Comparison of ENCODE assay signal across 15 cellular contexts in the genomic region with DNA sequence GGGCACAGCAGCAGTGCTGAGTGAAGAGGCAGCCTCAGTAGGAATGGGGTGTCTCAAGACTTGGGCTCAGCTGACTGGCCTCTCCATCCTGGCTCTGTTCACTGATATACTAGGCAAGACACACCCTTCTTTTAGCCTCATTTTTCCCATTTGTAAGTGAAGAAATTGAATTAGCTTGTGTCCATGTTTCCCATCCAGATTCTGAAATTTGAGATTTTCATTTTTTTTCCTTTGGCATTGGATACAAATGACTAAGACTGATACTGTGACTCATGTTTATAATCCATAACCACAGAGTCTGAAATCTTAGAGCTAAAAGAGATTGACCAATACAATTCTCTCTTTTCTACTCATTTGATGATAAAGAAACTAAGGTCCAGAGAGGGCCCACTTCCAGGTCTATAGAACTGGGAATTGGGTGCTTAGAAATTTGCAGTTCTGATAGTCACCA.
DNase-seq lines count a peak whose midpoint lies in the region; ATAC-seq and TF ChIP-seq lines count a peak whose summit lies in the region.
"Had no signal": no experiment of that assay in that cellular context is flagged by ENCODE, and none has a peak within 500 bp of the region (broad histone marks: within the 10 kb centered on the region; RNA-seq: fewer than 3 reads in every experiment).

No MANE protein-coding gene starts in this region.

- no peak overlapping the region for H3K27ac ChIP-seq in lung (ENCODE audit: low read depth in 1 of 2, low read length in 1 of 2)
- H3K27ac ChIP-seq in thyroid gland: no peak overlapping the region
- H3K27ac ChIP-seq: BLaER1 treated with 17β-estradiol and CSF1 and Interleukin-3, amounts not matched to agents 10 nM and 100 nM; esophagus squamous epithelium; uterus had no signal

- H3K4me1 ChIP-seq in lung (ENCODE audit: control insufficient read depth in 2 of 2, insufficient read depth in 2 of 2, low read length in 2 of 2): peaks cover 0 to 2% of the 10 kb centered on the region in 2 donors
- no peaks in the 10 kb centered on the region for H3K4me1 ChIP-seq in thyroid gland
- H3K4me1 ChIP-seq: uterus had no signal

- H3K27me3 ChIP-seq in lung (ENCODE audit: control insufficient read depth, insufficient read depth): no peaks in the 10 kb centered on the region
- H3K27me3 ChIP-seq in thyroid gland: no peaks in the 10 kb centered on the region
- H3K27me3 ChIP-seq: BLaER1 treated with 17β-estradiol and CSF1 and Interleukin-3, amounts not matched to agents 10 nM and 100 nM; esophagus squamous epithelium; uterus had no signal

- ATAC-seq in lung (ENCODE audit: insufficient read depth, low FRiP score) (peak; percentile 41), HG02798 (IDR thresholded peaks at IDR 0.05; ENCODE audit: poor library complexity, unreplicated experiment) (no peak), HG02852 (IDR thresholded peaks at IDR 0.05; ENCODE audit: unreplicated experiment) (no peak)
- ATAC-seq: activated T-cell treated with anti-CD3 and anti-CD28 coated beads, Interleukin-2, amount 50 U/mL, for 72 hours; left colon had no signal

- TF ChIP-seq POLR2A in thyroid gland (IDR thresholded peaks at IDR 0.05): no peak

- DNase-seq in AG08395 (ENCODE audit: low spot score) (peak; percentile 84), HS-5 (ENCODE audit: low read depth) (peak; percentile 48), cardiac fibroblast (ENCODE audit: low read depth in 2 of 2) (peak; percentile 53 to 56), lung (ENCODE audit: low spot score) (no peak), cerebellar cortex (ENCODE audit: low spot score) (no peak), thyroid gland (no peak)
- DNase-seq: activated T-cell treated with anti-CD3 and anti-CD28 coated beads, Interleukin-2, amount 50 U/mL, for 72 hours; esophagus squamous epithelium; left colon; NCI-H526; SHP77 treated with DMSO at 0.1 percent for 48 hours; uterus had no signal

- intact Hi-C loops in thyroid gland (cut with DNase I): no loop called here

- H3K4me3 ChIP-seq in cardiac fibroblast (replicated peaks in 1 of 2; ENCODE audit: low read depth in 2 of 2, low read length in 2 of 2) (no peak overlapping the region), lung (no peak overlapping the region), thyroid gland (replicated peaks in 1 of 3) (no peak overlapping the region)
- H3K4me3 ChIP-seq: BLaER1 treated with 17β-estradiol and CSF1 and Interleukin-3, amounts not matched to agents 10 nM and 100 nM; esophagus squamous epithelium; uterus had no signal

- H3K36me3 ChIP-seq in lung (ENCODE audit: control insufficient read depth in 2 of 2, insufficient read depth in 2 of 2, low read length in 2 of 2): peaks cover 0 to 2% of the 10 kb centered on the region in 2 donors
- H3K36me3 ChIP-seq in thyroid gland: no peaks in the 10 kb centered on the region
- H3K36me3 ChIP-seq: uterus had no signal

- no peak for TF ChIP-seq CTCF in cardiac fibroblast (IDR thresholded peaks at IDR 0.05; ENCODE audit: low read depth, low read length)
- TF ChIP-seq CTCF in lung (IDR thresholded peaks at IDR 0.05; ENCODE audit: control extremely low read depth, extremely low read depth): no peak
- no peak for TF ChIP-seq CTCF in thyroid gland (IDR thresholded peaks at IDR 0.05)

- H3K9me3 ChIP-seq in lung (ENCODE audit: control insufficient read depth in 2 of 2, insufficient read depth in 1 of 2, low read length in 1 of 2): no peaks in the 10 kb centered on the region
- no peaks in the 10 kb centered on the region for H3K9me3 ChIP-seq in thyroid gland
- H3K9me3 ChIP-seq: BLaER1 treated with 17β-estradiol and CSF1 and Interleukin-3, amounts not matched to agents 10 nM and 100 nM; esophagus squamous epithelium; uterus had no signal

Comparison
In these comparisons a context has a peak if more than half of its experiments do, and no peak if none do; other contexts are left out.
1. DNase-seq: peak in AG08395 (single experiment), HS-5 (single experiment) and cardiac fibroblast (2 of 2); none in lung (single experiment), cerebellar cortex (single experiment) and thyroid gland (0 of 2).